In the genomic region with DNA sequence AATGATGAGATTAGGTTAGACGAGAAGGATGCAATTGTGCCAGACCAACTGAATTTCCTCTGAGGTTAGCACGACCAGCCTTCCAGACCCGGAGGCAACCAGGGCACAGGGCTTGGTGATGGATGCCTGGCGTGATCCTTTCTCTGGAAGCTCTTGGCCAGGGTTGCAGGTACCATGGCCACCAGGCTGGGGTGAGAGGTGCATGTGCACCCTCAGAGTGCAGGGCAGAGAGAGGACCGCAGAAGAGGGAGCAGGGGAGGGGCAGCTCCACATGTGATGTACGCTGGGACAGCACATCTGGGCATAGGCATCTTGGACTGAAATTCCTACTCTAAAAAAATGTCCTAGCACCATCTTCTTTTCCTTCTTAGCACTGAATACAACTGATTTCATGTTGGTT, we compare ENCODE assay signal across 21 cellular contexts. TPM values are rescaled to one million over a fixed set of nuclear protein-coding genes. Genes with fewer than 3 reads are reported as not detected.
DNase-seq lines count a peak whose midpoint lies in the region; ATAC-seq and TF ChIP-seq lines count a peak whose summit lies in the region.
"Had no signal": no experiment of that assay in that cellular context is flagged by ENCODE, and none has a peak within 500 bp of the region (broad histone marks: within the 10 kb centered on the region; RNA-seq: fewer than 3 reads in every experiment).

No MANE protein-coding gene starts in this region.

- H3K27ac ChIP-seq in coronary artery = no peak overlapping the region
- H3K27ac ChIP-seq in neuronal stem cell (replicated peaks; ENCODE audit: low read length) = no peak overlapping the region
- H3K27ac ChIP-seq: BLaER1, C4-2B had no signal

- no CpG with 5 or more reads among the region's 6 CpGs for WGBS in neuronal stem cell (ENCODE audit: extremely low coverage in 2 of 2, insufficient read length in 2 of 2, insufficient replicate concordance in 1 of 2), 2 donors

- no peak overlapping the region for H2BK12ac ChIP-seq in neuronal stem cell (ENCODE audit: low read length)

- no peak overlapping the region for H2AK5ac ChIP-seq in neuronal stem cell (ENCODE audit: low read depth, low read length)

- H3K4me2 ChIP-seq in neuronal stem cell (ENCODE audit: insufficient read depth, low read length, poor library complexity, severe bottlenecking) = no peak overlapping the region
- H3K4me2 ChIP-seq: BLaER1 had no signal

- no peak overlapping the region for H2BK5ac ChIP-seq in neuronal stem cell (ENCODE audit: low read length)

- no peaks in the 10 kb centered on the region for H3K36me3 ChIP-seq in neuronal stem cell (replicated peaks in 1 of 2; ENCODE audit: control insufficient read depth in 2 of 2, insufficient read depth in 2 of 2, low read length in 2 of 2)
- H3K36me3 ChIP-seq: BE2C, BLaER1 had no signal

- peaks cover 7% of the 10 kb centered on the region for H3K36me3 Mint-ChIP-seq in T-helper 17 cell (ENCODE audit: low read depth)
- H3K36me3 Mint-ChIP-seq in WTC11 = no peaks in the 10 kb centered on the region
- H3K36me3 Mint-ChIP-seq: CD8-positive, alpha-beta T cell had no signal

- H3K23ac ChIP-seq in neuronal stem cell (ENCODE audit: low read depth, low read length, poor library complexity) = no peak overlapping the region

- CTCF ChIA-PET in WTC11 (lab: Charles Lee) = interaction anchor here (1.0 to 4.2 kb wide), 4 partner anchors 8 to 100 kb away, joined by 3 to 16 read pairs (median 8); no protein-coding TSS in a partner anchor

- H3K4me1 Mint-ChIP-seq in T-helper 17 cell (peaks cover 17% of the 10 kb centered on the region), WTC11 (peaks cover 8% of the 10 kb centered on the region)

- no peaks in the 10 kb centered on the region for H3K9me3 ChIP-seq in T-helper 17 cell (ENCODE audit: control insufficient read depth, low read length, poor library complexity, severe bottlenecking)
- no peaks in the 10 kb centered on the region for H3K9me3 ChIP-seq in neuronal stem cell (replicated peaks in 1 of 2; ENCODE audit: control insufficient read depth in 2 of 2, insufficient read depth in 1 of 2, low read depth in 1 of 2, low read length in 2 of 2)
- H3K9me3 ChIP-seq: BLaER1, Caco-2 had no signal

- H3K4me3 Mint-ChIP-seq in T-helper 17 cell = no peak overlapping the region
- no peak overlapping the region for H3K4me3 Mint-ChIP-seq in WTC11
- H3K4me3 Mint-ChIP-seq: CD4-positive, alpha-beta T cell; CD8-positive, alpha-beta T cell had no signal

- no peak for ATAC-seq in T-helper 17 cell
- no peak for ATAC-seq in WTC11
- ATAC-seq: CD8-positive, alpha-beta T cell; GM12878 had no signal

- H3K9ac ChIP-seq in neuronal stem cell (ENCODE audit: low read depth, low read length, poor library complexity) = no peak overlapping the region
- H3K9ac ChIP-seq: BLaER1 had no signal

- no peak overlapping the region for H3K4ac ChIP-seq in neuronal stem cell (ENCODE audit: low read length)

- H2AFZ ChIP-seq in neuronal stem cell (ENCODE audit: low read length) = no peak overlapping the region

- H2BK120ac ChIP-seq in neuronal stem cell (ENCODE audit: low read depth, low read length) = no peak overlapping the region

- H3K79me1 ChIP-seq in neuronal stem cell (ENCODE audit: low read depth, low read length) = no peaks in the 10 kb centered on the region

- peaks cover 11% of the 10 kb centered on the region for H3K27me3 Mint-ChIP-seq in T-helper 17 cell
- peaks cover 19% of the 10 kb centered on the region for H3K27me3 Mint-ChIP-seq in WTC11 (ENCODE audit: low read depth)
- H3K27me3 Mint-ChIP-seq: CD4-positive, alpha-beta T cell had no signal

- H3K27ac Mint-ChIP-seq in T-helper 17 cell = peak overlapping the region; percentile 27
- H3K27ac Mint-ChIP-seq in WTC11 = no peak overlapping the region
- H3K27ac Mint-ChIP-seq: CD4-positive, alpha-beta T cell; CD8-positive, alpha-beta T cell had no signal

- no peak overlapping the region for H4K8ac ChIP-seq in neuronal stem cell (ENCODE audit: low read depth, low read length)

- DNase-seq in T-helper 17 cell = no peak
- peak; percentile 62 for DNase-seq in coronary artery (ENCODE audit: low spot score)
- no peak for DNase-seq in neuronal stem cell (ENCODE audit: low spot score)
- no peak for DNase-seq in C1 segment of cervical spinal cord (lab: John Stamatoyannopoulos, UW)
- DNase-seq in globus pallidus (ENCODE audit: low spot score) = no peak
- DNase-seq in WTC11 (ENCODE audit: low spot score) = no peak
- DNase-seq: 8988T; ACHN; BE2C; Caco-2; Calu3; CD4-positive, alpha-beta T cell; CD8-positive, alpha-beta T cell; DMS79 treated with DMSO at 0.1 percent for 48 hours; GDM1 had no signal

- peaks cover 0 to 2% (median 0%) of the 10 kb centered on the region in 3 experiments for H3K27me3 ChIP-seq in neuronal stem cell (ENCODE audit: control insufficient read depth in 3 of 3, insufficient read depth in 3 of 3, low read depth in 1 of 3, low read length in 3 of 3)
- H3K27me3 ChIP-seq: BLaER1 had no signal

- peak overlapping the region; percentile 33 for H3K14ac ChIP-seq in neuronal stem cell (ENCODE audit: low read length)

- H4K91ac ChIP-seq in neuronal stem cell (ENCODE audit: low read depth, low read length, poor library complexity) = no peak overlapping the region

- TF ChIP-seq CTCF in coronary artery (IDR thresholded peaks at IDR 0.05) (no peak), WTC11 (IDR thresholded peaks at IDR 0.05) (no peak)

- H3K4me3 ChIP-seq in coronary artery = no peak overlapping the region
- no peak overlapping the region for H3K4me3 ChIP-seq in neuronal stem cell (ENCODE audit: low read length in 2 of 2)
- H3K4me3 ChIP-seq: BLaER1, GM12878 had no signal

- no peaks in the 10 kb centered on the region for H3K4me1 ChIP-seq in neuronal stem cell (ENCODE audit: control insufficient read depth in 2 of 2, insufficient read depth in 1 of 2, low read depth in 1 of 2, low read length in 2 of 2)
- H3K4me1 ChIP-seq: BE2C, Caco-2 had no signal

- no peak overlapping the region for H2BK15ac ChIP-seq in neuronal stem cell (ENCODE audit: low read length)

- no peaks in the 10 kb centered on the region for H3K9me3 Mint-ChIP-seq in WTC11
- H3K9me3 Mint-ChIP-seq: CD4-positive, alpha-beta T cell; CD8-positive, alpha-beta T cell had no signal

- POLR2A ChIA-PET in WTC11 (lab: Charles Lee) = no interaction called here

- H3K18ac ChIP-seq in neuronal stem cell (ENCODE audit: low read length) = peak overlapping the region; percentile 46

TF ChIP-seq in WTC11, 78 proteins besides CTCF, POLR2A, EP300 and RAD21:
- TF ChIP-seq TCF7 (CRISPR knock-in tag; IDR thresholded peaks at IDR 0.05; ENCODE audit: low read depth) = no peak
- no peak for TF ChIP-seq MXD4 (CRISPR knock-in tag; IDR thresholded peaks at IDR 0.05; ENCODE audit: borderline replicate concordance)
- no peak for TF ChIP-seq ZNF263 (CRISPR knock-in tag; IDR thresholded peaks at IDR 0.05; ENCODE audit: low read depth)

RNA-seq across cellular contexts. Expression of a gene that starts 10.9 kb away (rescaled TPM):
- under 1 TPM; 0.22 to 0.70 TPM for total RNA-seq in T-helper 17 cell
- polyA plus RNA-seq in neuronal stem cell (2013, experiment 1 of 2) = 0.07 TPM
- polyA plus RNA-seq in neuronal stem cell (2013, experiment 2 of 2) = 0.07 TPM
- total RNA-seq in WTC11 (2021) = 0.07 to 0.24 TPM (median 0.16 TPM) in 3 replicates
- total RNA-seq: A673; Caco-2; Calu3; CD8-positive, alpha-beta T cell; G401; GM12878 had no signal
- polyA plus RNA-seq: AG04450, GM12878 had no signal

RNA-seq across cellular contexts. Expression of a gene that starts 34.9 kb away (rescaled TPM):
- not detected for total RNA-seq in T-helper 17 cell
- 0.21 TPM for polyA plus RNA-seq in neuronal stem cell (2013, experiment 1 of 2)
- 0.21 TPM for polyA plus RNA-seq in neuronal stem cell (2013, experiment 2 of 2)
- total RNA-seq in WTC11 (2021) = 0.09 to 0.23 TPM (median 0.22 TPM) in 3 replicates
- total RNA-seq: A673; Caco-2; Calu3; CD8-positive, alpha-beta T cell; G401; GM12878 had no signal
- polyA plus RNA-seq: AG04450 had no signal
